Comparison of ENCODE assay signal across 23 cellular contexts in genomic region chr20:51064160-51064559, GRCh38. TPM values are rescaled to one million over a fixed set of nuclear protein-coding genes. Genes with fewer than 3 reads are reported as not detected.
DNase-seq lines count a peak whose midpoint lies in the region; ATAC-seq and TF ChIP-seq lines count a peak whose summit lies in the region.
"Had no signal": no experiment of that assay in that cellular context is flagged by ENCODE, and none has a peak within 500 bp of the region (broad histone marks: within the 10 kb centered on the region; RNA-seq: fewer than 3 reads in every experiment).

No MANE protein-coding gene starts in this region.

- no peak for TF ChIP-seq CTCF in natural killer cell (IDR thresholded peaks at IDR 0.05)
- no peak for TF ChIP-seq CTCF in colonic mucosa (IDR thresholded peaks at IDR 0.05)

- CTCF ChIA-PET in activated CD4-positive, alpha-beta memory T cell treated with anti-CD3 and anti-CD28 coated beads for 36 hours (lab: Charles Lee) = no interaction called here
- CTCF ChIA-PET in activated CD4-positive, alpha-beta memory T cell treated with anti-CD3 and anti-CD28 coated beads, Interleukin-2, amount 10 ng/mL, durations not matched to agents 7 days and 5 days (lab: Charles Lee) = no interaction called here

- no peak overlapping the region for H3K4me3 Mint-ChIP-seq in activated CD4-positive, alpha-beta memory T cell treated with anti-CD3 and anti-CD28 coated beads for 36 hours
- H3K4me3 Mint-ChIP-seq in activated CD4-positive, alpha-beta memory T cell treated with anti-CD3 and anti-CD28 coated beads, Interleukin-2, amount 10 ng/mL, durations not matched to agents 7 days and 5 days = no peak overlapping the region
- H3K4me3 Mint-ChIP-seq in natural killer cell treated with Interleukin-12 subunit alpha and Interleukin-12 subunit beta and Interleukin-15 and Interleukin-18, amount 100 ng/mL, for 72 hours = peak overlapping the region; percentile 43
- no peak overlapping the region for H3K4me3 Mint-ChIP-seq in natural killer cell
- no peak overlapping the region for H3K4me3 Mint-ChIP-seq in activated T-helper 2 cell treated with anti-CD3 and anti-CD28 coated beads, Interferon-gamma antibody, Interleukin-2, Interleukin-4, amounts not matched to agents 10 μg/mL and 5 μg/mL and 100 μg/mL, durations not matched to agents 14 hours and 24 hours and 36 hours (ENCODE audit: low read depth)
- H3K4me3 Mint-ChIP-seq: CD4-positive, CD25-positive, alpha-beta regulatory T cell; IgD-negative memory B cell had no signal

- peak overlapping the region; percentile 12 for H3K27ac Mint-ChIP-seq in activated CD4-positive, alpha-beta memory T cell treated with anti-CD3 and anti-CD28 coated beads for 36 hours
- H3K27ac Mint-ChIP-seq in activated CD4-positive, alpha-beta memory T cell treated with anti-CD3 and anti-CD28 coated beads, Interleukin-2, amount 10 ng/mL, durations not matched to agents 7 days and 5 days = no peak overlapping the region
- H3K27ac Mint-ChIP-seq in natural killer cell treated with Interleukin-12 subunit alpha and Interleukin-12 subunit beta and Interleukin-15 and Interleukin-18, amount 100 ng/mL, for 72 hours = peak overlapping the region in 1 of 2 donors; percentile 24
- H3K27ac Mint-ChIP-seq in natural killer cell = no peak overlapping the region
- H3K27ac Mint-ChIP-seq in activated T-helper 2 cell treated with anti-CD3 and anti-CD28 coated beads, Interferon-gamma antibody, Interleukin-2, Interleukin-4, amounts not matched to agents 10 μg/mL and 5 μg/mL and 100 μg/mL, durations not matched to agents 14 hours and 24 hours and 36 hours = peak overlapping the region; percentile 36
- H3K27ac Mint-ChIP-seq: CD4-positive, CD25-positive, alpha-beta regulatory T cell; IgD-negative memory B cell had no signal

- no peaks in the 10 kb centered on the region for H3K27me3 ChIP-seq in colonic mucosa
- H3K27me3 ChIP-seq: BLaER1 had no signal

- no peaks in the 10 kb centered on the region for H3K4me1 ChIP-seq in colonic mucosa

- H3K27ac ChIP-seq in colonic mucosa = no peak overlapping the region
- H3K27ac ChIP-seq: BLaER1, KMS-11, PC-9 had no signal

- H3K4me3 ChIP-seq in colonic mucosa = no peak overlapping the region
- H3K4me3 ChIP-seq: BLaER1, PC-9 had no signal

- no peaks in the 10 kb centered on the region for H3K36me3 ChIP-seq in colonic mucosa
- H3K36me3 ChIP-seq: BLaER1 had no signal

- H3K27me3 Mint-ChIP-seq in activated CD4-positive, alpha-beta memory T cell treated with anti-CD3 and anti-CD28 coated beads for 36 hours = peaks cover 30% of the 10 kb centered on the region
- peaks cover 45% of the 10 kb centered on the region for H3K27me3 Mint-ChIP-seq in activated CD4-positive, alpha-beta memory T cell treated with anti-CD3 and anti-CD28 coated beads, Interleukin-2, amount 10 ng/mL, durations not matched to agents 7 days and 5 days
- H3K27me3 Mint-ChIP-seq in natural killer cell treated with Interleukin-12 subunit alpha and Interleukin-12 subunit beta and Interleukin-15 and Interleukin-18, amount 100 ng/mL, for 72 hours = peaks cover 35 to 63% of the 10 kb centered on the region in 2 donors
- H3K27me3 Mint-ChIP-seq in natural killer cell (ENCODE audit: low read depth in 2 of 2) = peaks cover 34 to 39% of the 10 kb centered on the region in 2 donors
- peaks cover 12% of the 10 kb centered on the region for H3K27me3 Mint-ChIP-seq in activated T-helper 2 cell treated with anti-CD3 and anti-CD28 coated beads, Interferon-gamma antibody, Interleukin-2, Interleukin-4, amounts not matched to agents 10 μg/mL and 5 μg/mL and 100 μg/mL, durations not matched to agents 14 hours and 24 hours and 36 hours (ENCODE audit: low read depth)

- DNase-seq in activated CD4-positive, alpha-beta memory T cell treated with anti-CD3 and anti-CD28 coated beads for 36 hours = no peak
- no peak for DNase-seq in activated CD4-positive, alpha-beta memory T cell treated with anti-CD3 and anti-CD28 coated beads, Interleukin-2, amount 10 ng/mL, durations not matched to agents 7 days and 5 days
- no peak for DNase-seq in natural killer cell treated with Interleukin-12 subunit alpha and Interleukin-12 subunit beta and Interleukin-15 and Interleukin-18, amount 100 ng/mL, for 72 hours (ENCODE audit: low spot score)
- DNase-seq in natural killer cell (no peak), colonic mucosa (no peak), dermis blood vessel endothelial cell (no peak)
- no peak for DNase-seq in activated T-helper 2 cell treated with anti-CD3 and anti-CD28 coated beads, Interferon-gamma antibody, Interleukin-2, Interleukin-4, amounts not matched to agents 10 μg/mL and 5 μg/mL and 100 μg/mL, durations not matched to agents 14 hours and 24 hours and 36 hours (ENCODE audit: low spot score)
- DNase-seq: CD4-positive, CD25-positive, alpha-beta regulatory T cell; DMS153; DND-41; HCEC 1CT; MM.1S; NCI-H1694; NCI-H2029 treated with DMSO at 0.1 percent for 48 hours; NCI-H446 treated with DMSO at 0.1 percent for 48 hours; NCI-H526; NCI-H82; NK-92 treated with Interleukin-12 subunit alpha and Interleukin-12 subunit beta, amount 100 ng/mL, for 24 hours; PC-9 had no signal

- H3K9me3 ChIP-seq in colonic mucosa = no peaks in the 10 kb centered on the region
- H3K9me3 ChIP-seq: BLaER1 had no signal

- H3K36me3 Mint-ChIP-seq in activated CD4-positive, alpha-beta memory T cell treated with anti-CD3 and anti-CD28 coated beads for 36 hours = peaks cover 1% of the 10 kb centered on the region
- H3K36me3 Mint-ChIP-seq in activated CD4-positive, alpha-beta memory T cell treated with anti-CD3 and anti-CD28 coated beads, Interleukin-2, amount 10 ng/mL, durations not matched to agents 7 days and 5 days (ENCODE audit: low read depth) = no peaks in the 10 kb centered on the region
- H3K36me3 Mint-ChIP-seq in natural killer cell treated with Interleukin-12 subunit alpha and Interleukin-12 subunit beta and Interleukin-15 and Interleukin-18, amount 100 ng/mL, for 72 hours = peaks cover 4% of the 10 kb centered on the region
- H3K36me3 Mint-ChIP-seq in natural killer cell = no peaks in the 10 kb centered on the region
- no peaks in the 10 kb centered on the region for H3K36me3 Mint-ChIP-seq in activated T-helper 2 cell treated with anti-CD3 and anti-CD28 coated beads, Interferon-gamma antibody, Interleukin-2, Interleukin-4, amounts not matched to agents 10 μg/mL and 5 μg/mL and 100 μg/mL, durations not matched to agents 14 hours and 24 hours and 36 hours (ENCODE audit: low read depth)
- H3K36me3 Mint-ChIP-seq: CD4-positive, CD25-positive, alpha-beta regulatory T cell had no signal

- H3K9me3 Mint-ChIP-seq in activated CD4-positive, alpha-beta memory T cell treated with anti-CD3 and anti-CD28 coated beads for 36 hours = peaks cover 18% of the 10 kb centered on the region
- peaks cover 5% of the 10 kb centered on the region for H3K9me3 Mint-ChIP-seq in activated CD4-positive, alpha-beta memory T cell treated with anti-CD3 and anti-CD28 coated beads, Interleukin-2, amount 10 ng/mL, durations not matched to agents 7 days and 5 days
- H3K9me3 Mint-ChIP-seq in natural killer cell treated with Interleukin-12 subunit alpha and Interleukin-12 subunit beta and Interleukin-15 and Interleukin-18, amount 100 ng/mL, for 72 hours = peaks cover 3% of the 10 kb centered on the region
- no peaks in the 10 kb centered on the region for H3K9me3 Mint-ChIP-seq in natural killer cell
- H3K9me3 Mint-ChIP-seq in activated T-helper 2 cell treated with anti-CD3 and anti-CD28 coated beads, Interferon-gamma antibody, Interleukin-2, Interleukin-4, amounts not matched to agents 10 μg/mL and 5 μg/mL and 100 μg/mL, durations not matched to agents 14 hours and 24 hours and 36 hours = peaks cover 38% of the 10 kb centered on the region

- no peak for ATAC-seq in natural killer cell treated with Interleukin-12 subunit alpha and Interleukin-12 subunit beta and Interleukin-15 and Interleukin-18, amount 100 ng/mL, for 72 hours
- no peak for ATAC-seq in natural killer cell
- ATAC-seq: Right ventricle myocardium inferior had no signal

- peaks cover 56% of the 10 kb centered on the region for H3K4me1 Mint-ChIP-seq in activated CD4-positive, alpha-beta memory T cell treated with anti-CD3 and anti-CD28 coated beads for 36 hours (ENCODE audit: low read depth)
- peaks cover 13% of the 10 kb centered on the region for H3K4me1 Mint-ChIP-seq in activated CD4-positive, alpha-beta memory T cell treated with anti-CD3 and anti-CD28 coated beads, Interleukin-2, amount 10 ng/mL, durations not matched to agents 7 days and 5 days
- peaks cover 16 to 17% of the 10 kb centered on the region in 2 donors for H3K4me1 Mint-ChIP-seq in natural killer cell treated with Interleukin-12 subunit alpha and Interleukin-12 subunit beta and Interleukin-15 and Interleukin-18, amount 100 ng/mL, for 72 hours (ENCODE audit: low read depth in 2 of 2)
- no peaks in the 10 kb centered on the region for H3K4me1 Mint-ChIP-seq in natural killer cell
- peaks cover 45% of the 10 kb centered on the region for H3K4me1 Mint-ChIP-seq in activated T-helper 2 cell treated with anti-CD3 and anti-CD28 coated beads, Interferon-gamma antibody, Interleukin-2, Interleukin-4, amounts not matched to agents 10 μg/mL and 5 μg/mL and 100 μg/mL, durations not matched to agents 14 hours and 24 hours and 36 hours (ENCODE audit: low read depth)
- H3K4me1 Mint-ChIP-seq: CD4-positive, CD25-positive, alpha-beta regulatory T cell had no signal

- POLR2A ChIA-PET in activated CD4-positive, alpha-beta memory T cell treated with anti-CD3 and anti-CD28 coated beads for 36 hours (lab: Charles Lee) = interaction anchor here (0.6 kb wide), 1 partner anchor 104 kb away, joined by 3 read pairs; no protein-coding TSS in a partner anchor
- POLR2A ChIA-PET in activated CD4-positive, alpha-beta memory T cell treated with anti-CD3 and anti-CD28 coated beads, Interleukin-2, amount 10 ng/mL, durations not matched to agents 7 days and 5 days (lab: Charles Lee) = no interaction called here

- H3K9ac ChIP-seq in colonic mucosa (ENCODE audit: low read depth in 2 of 2, low read length in 2 of 2) = no peak overlapping the region
- H3K9ac ChIP-seq: BLaER1, KMS-11 had no signal

- intact Hi-C loops in activated CD4-positive, alpha-beta memory T cell treated with anti-CD3 and anti-CD28 coated beads for 36 hours (cut with micrococcal nuclease) = loop anchor here (1.0 to 10.0 kb wide), 5 partner anchors 59 to 571 kb away; no protein-coding TSS in a partner anchor
- intact Hi-C loops in natural killer cell (cut with micrococcal nuclease) = no loop called here
- intact Hi-C loops in activated T-helper 2 cell treated with anti-CD3 and anti-CD28 coated beads, Interferon-gamma antibody, Interleukin-2, Interleukin-4, amounts not matched to agents 10 μg/mL and 5 μg/mL and 100 μg/mL, durations not matched to agents 14 hours and 24 hours and 36 hours (cut with micrococcal nuclease) = loop anchor here (5.0 kb wide), 2 partner anchors 42 to 478 kb away; partner anchors contain the start of genes KCNG1 and NFATC2
- intact Hi-C loops in colonic mucosa (cut with DNase I) = no loop called here

RNA-seq across cellular contexts. Expression of gene KCNG1, which starts 41.3 kb away (rescaled TPM):
- total RNA-seq in activated CD4-positive, alpha-beta memory T cell treated with anti-CD3 and anti-CD28 coated beads for 36 hours = 1 to 10 TPM; 1.6 to 2.1 TPM
- under 1 TPM; 0.13 to 0.30 TPM for total RNA-seq in activated CD4-positive, alpha-beta memory T cell treated with anti-CD3 and anti-CD28 coated beads, Interleukin-2, amount 10 ng/mL, durations not matched to agents 7 days and 5 days
- not detected for total RNA-seq in natural killer cell treated with Interleukin-12 subunit alpha and Interleukin-12 subunit beta and Interleukin-15 and Interleukin-18, amount 100 ng/mL, for 72 hours
- total RNA-seq in natural killer cell (not detected), colonic mucosa (10 to 100 TPM in 1 of 2 donors, 1 to 10 TPM in 1; 5.8 to 10.3 TPM), dermis blood vessel endothelial cell (0.70 and 3.1 TPM in 2 replicates)
- 2.2 and 2.3 TPM in 2 replicates for total RNA-seq in activated T-helper 2 cell treated with anti-CD3 and anti-CD28 coated beads, Interferon-gamma antibody, Interleukin-2, Interleukin-4, amounts not matched to agents 10 μg/mL and 5 μg/mL and 100 μg/mL, durations not matched to agents 14 hours and 24 hours and 36 hours
- total RNA-seq: CD4-positive, CD25-positive, alpha-beta regulatory T cell; PC-9 had no signal

Comparison
In these comparisons a context has a peak if more than half of its experiments do, and no peak if none do; other contexts are left out.
1. H3K27ac Mint-ChIP-seq: peak in activated CD4-positive, alpha-beta memory T cell treated with anti-CD3 and anti-CD28 coated beads for 36 hours (single experiment) and activated T-helper 2 cell treated with anti-CD3 and anti-CD28 coated beads, Interferon-gamma antibody, Interleukin-2, Interleukin-4, amounts not matched to agents 10 μg/mL and 5 μg/mL and 100 μg/mL, durations not matched to agents 14 hours and 24 hours and 36 hours (single experiment); none in activated CD4-positive, alpha-beta memory T cell treated with anti-CD3 and anti-CD28 coated beads, Interleukin-2, amount 10 ng/mL, durations not matched to agents 7 days and 5 days (single experiment) and natural killer cell (0 of 2).
2. intact Hi-C loops: an anchor here in activated CD4-positive, alpha-beta memory T cell treated with anti-CD3 and anti-CD28 coated beads for 36 hours (1.0 to 10.0 kb wide) and activated T-helper 2 cell treated with anti-CD3 and anti-CD28 coated beads, Interferon-gamma antibody, Interleukin-2, Interleukin-4, amounts not matched to agents 10 μg/mL and 5 μg/mL and 100 μg/mL, durations not matched to agents 14 hours and 24 hours and 36 hours (5.0 kb wide); none called in natural killer cell and colonic mucosa.